ENCODE assay signal across 8 cellular contexts in the genomic region with DNA sequence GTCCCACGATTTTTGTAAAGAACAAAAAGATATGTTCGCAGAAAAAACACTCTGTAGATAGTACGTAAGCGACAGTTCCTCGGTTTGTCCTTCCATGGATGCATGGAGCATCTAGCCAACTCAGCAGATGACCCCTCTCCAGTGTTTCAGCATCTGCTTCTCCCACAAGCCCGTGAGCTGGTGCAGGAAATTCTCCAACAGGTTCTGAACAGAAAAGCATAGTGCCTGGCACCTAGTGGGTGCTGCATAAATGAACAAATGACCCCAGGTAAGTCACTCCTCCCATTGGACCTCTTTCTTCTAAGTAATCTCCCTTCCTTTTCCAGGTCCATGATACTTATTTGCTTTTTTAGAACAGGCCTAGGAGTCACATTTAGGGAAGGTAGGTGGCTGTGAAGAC. TPM values are rescaled to one million over a fixed set of nuclear protein-coding genes. Genes with fewer than 3 reads are reported as not detected.
DNase-seq lines count a peak whose midpoint lies in the region; ATAC-seq and TF ChIP-seq lines count a peak whose summit lies in the region.

No MANE protein-coding gene starts in this region.

- 87% methylated on average over 6 of the region's 6 CpGs for WGBS in hepatocyte (ENCODE audit: low lambda C conversion rate, missing lambda C conversion rate)

- ATAC-seq in HG03439 (IDR thresholded peaks at IDR 0.05; ENCODE audit: unreplicated experiment) = no peak
- ATAC-seq in GM19455 (IDR thresholded peaks at IDR 0.05; ENCODE audit: unreplicated experiment) = no peak

- H3K79me2 ChIP-seq in hepatocyte = peaks cover 34% of the 10 kb centered on the region

- H3K4me3 ChIP-seq in HAP-1 = peak overlapping the region; percentile 39
- peak overlapping the region; percentile 89 for H3K4me3 ChIP-seq in hepatocyte
- peak overlapping the region in 2 of 7 experiments; percentile 98 to 100 for H3K4me3 ChIP-seq in skin epidermis

- H4K20me1 ChIP-seq in hepatocyte (ENCODE audit: insufficient read depth, poor library complexity, severe bottlenecking) = peaks cover 30% of the 10 kb centered on the region

- H2AFZ ChIP-seq in hepatocyte = peak overlapping the region; percentile 89

- TF ChIP-seq CTCF in VCaP (conservative IDR thresholded peaks at IDR 0.05) (no peak), hepatocyte (IDR thresholded peaks at IDR 0.05; ENCODE audit: poor library complexity) (no peak)

- no peak for DNase-seq in HAP-1 (ENCODE audit: low spot score in 2 of 2)
- no peak for DNase-seq in hepatocyte (ENCODE audit: low spot score)
- DNase-seq in RKO (ENCODE audit: low spot score) = no peak
- DNase-seq in cerebellum (ENCODE audit: low spot score) = no peak

- H3K27me3 ChIP-seq in HAP-1 (ENCODE audit: low read depth) = no peaks in the 10 kb centered on the region
- H3K27me3 ChIP-seq in hepatocyte = no peaks in the 10 kb centered on the region

- peaks cover 10% of the 10 kb centered on the region; the same call in 1 of the 2 replicates for H3K4me1 ChIP-seq in HAP-1
- peaks cover 11% of the 10 kb centered on the region for H3K4me1 ChIP-seq in hepatocyte (ENCODE audit: insufficient read depth)

- H3K36me3 ChIP-seq in HAP-1 (replicated peaks) (peaks cover 7% of the 10 kb centered on the region), hepatocyte (replicated peaks; ENCODE audit: insufficient read depth, low read depth) (no peaks in the 10 kb centered on the region)

- in situ Hi-C loops in HAP-1 (cut with MboI; ENCODE audit: low sequenced_read_pairs) = no loop called here

- peak overlapping the region; percentile 88 for H3K4me2 ChIP-seq in hepatocyte

- H3K9me3 ChIP-seq in HAP-1 (no peaks in the 10 kb centered on the region), hepatocyte (ENCODE audit: low read depth) (no peaks in the 10 kb centered on the region)

- peak overlapping the region; percentile 96 for H3K27ac ChIP-seq in VCaP
- H3K27ac ChIP-seq in hepatocyte = no peak overlapping the region
- peak overlapping the region in 11 of 21 experiments; percentile 1 to 100 (median 95) for H3K27ac ChIP-seq in skin epidermis

- no peaks in the 10 kb centered on the region for H3K9me2 ChIP-seq in hepatocyte (replicated peaks; ENCODE audit: insufficient read depth)

RNA-seq across cellular contexts. Expression of gene KIAA0232, which starts 1.0 kb away (rescaled TPM):
- 34.3 and 38.4 TPM in 2 replicates for total RNA-seq in hepatocyte
- polyA plus RNA-seq in hepatocyte = 11.3 TPM in 2 replicates
- 43.6 TPM for total RNA-seq in cerebellum
